13 cellular contexts compared by ENCODE assay signal in genomic region chr11:9017773-9018172, GRCh38. TPM values are rescaled to one million over a fixed set of nuclear protein-coding genes. Genes with fewer than 3 reads are reported as not detected.
DNase-seq lines count a peak whose midpoint lies in the region; ATAC-seq and TF ChIP-seq lines count a peak whose summit lies in the region.
"Had no signal": no experiment of that assay in that cellular context is flagged by ENCODE, and none has a peak within 500 bp of the region (broad histone marks: within the 10 kb centered on the region; RNA-seq: fewer than 3 reads in every experiment).

No MANE protein-coding gene starts in this region.

- H3K27me3 Mint-ChIP-seq in natural killer cell (ENCODE audit: low read depth in 2 of 2), result peaks cover 16 to 17% of the 10 kb centered on the region in 2 donors
- H3K27me3 Mint-ChIP-seq in natural killer cell treated with Interleukin-12 subunit alpha and Interleukin-12 subunit beta and Interleukin-15 and Interleukin-18, amount 100 ng/mL, for 72 hours, result peaks cover 18 to 21% of the 10 kb centered on the region in 2 donors

- no peaks in the 10 kb centered on the region for H3K9me3 Mint-ChIP-seq in natural killer cell
- no peaks in the 10 kb centered on the region for H3K9me3 Mint-ChIP-seq in natural killer cell treated with Interleukin-12 subunit alpha and Interleukin-12 subunit beta and Interleukin-15 and Interleukin-18, amount 100 ng/mL, for 72 hours

- ATAC-seq in natural killer cell, result peak in 2 of 3 donors; percentile 38 to 58
- no peak for ATAC-seq in natural killer cell treated with Interleukin-12 subunit alpha and Interleukin-12 subunit beta and Interleukin-15 and Interleukin-18, amount 100 ng/mL, for 72 hours
- ATAC-seq: Panc1 had no signal

- no peak overlapping the region for H3K9ac ChIP-seq in colonic mucosa (ENCODE audit: low read depth in 2 of 2, low read length in 2 of 2)

- no peaks in the 10 kb centered on the region for H3K4me1 Mint-ChIP-seq in natural killer cell
- H3K4me1 Mint-ChIP-seq in natural killer cell treated with Interleukin-12 subunit alpha and Interleukin-12 subunit beta and Interleukin-15 and Interleukin-18, amount 100 ng/mL, for 72 hours (ENCODE audit: low read depth in 2 of 2), result peaks cover 0 to 6% of the 10 kb centered on the region in 2 donors
- H3K4me1 Mint-ChIP-seq: memory B cell had no signal

- H3K27ac ChIP-seq in colonic mucosa, result no peak overlapping the region
- H3K27ac ChIP-seq: tibial nerve had no signal

- H3K27me3 ChIP-seq in colonic mucosa, result no peaks in the 10 kb centered on the region
- H3K27me3 ChIP-seq: tibial nerve had no signal

- no peaks in the 10 kb centered on the region for H3K36me3 Mint-ChIP-seq in natural killer cell
- H3K36me3 Mint-ChIP-seq in natural killer cell treated with Interleukin-12 subunit alpha and Interleukin-12 subunit beta and Interleukin-15 and Interleukin-18, amount 100 ng/mL, for 72 hours, result no peaks in the 10 kb centered on the region
- H3K36me3 Mint-ChIP-seq: memory B cell had no signal

- DNase-seq in natural killer cell, result no peak
- DNase-seq in natural killer cell treated with Interleukin-12 subunit alpha and Interleukin-12 subunit beta and Interleukin-15 and Interleukin-18, amount 100 ng/mL, for 72 hours (ENCODE audit: low spot score), result no peak
- peak; percentile 50 for DNase-seq in colonic mucosa
- DNase-seq in midbrain (lab: John Stamatoyannopoulos, UW), result peak; percentile 50
- DNase-seq in HEK293T (ENCODE audit: extremely low spot score), result no peak
- DNase-seq in NCI-H2081 treated with DMSO at 0.1 percent for 48 hours (lab: John Stamatoyannopoulos, UW), result no peak
- DNase-seq in SW480 (ENCODE audit: low spot score), result no peak
- no peak for DNase-seq in EL
- DNase-seq: activated CD4-positive, alpha-beta T cell treated with anti-CD3 and anti-CD28 coated beads, Interleukin-2, amount 50 U/mL, for 1 hour; NCI-H1048 had no signal

- no peaks in the 10 kb centered on the region for H3K4me1 ChIP-seq in colonic mucosa

- H3K4me3 ChIP-seq in colonic mucosa, result no peak overlapping the region
- H3K4me3 ChIP-seq: tibial nerve had no signal

- CTCF ChIA-PET in HEK293T (lab: Yijun Ruan, JAX), result interaction anchor here (3.3 to 4.2 kb wide), 2 partner anchors 11 to 120 kb away, joined by 17 to 25 read pairs; no protein-coding TSS in a partner anchor

- no peak overlapping the region for H3K27ac Mint-ChIP-seq in natural killer cell
- no peak overlapping the region for H3K27ac Mint-ChIP-seq in natural killer cell treated with Interleukin-12 subunit alpha and Interleukin-12 subunit beta and Interleukin-15 and Interleukin-18, amount 100 ng/mL, for 72 hours
- H3K27ac Mint-ChIP-seq: memory B cell had no signal

- intact Hi-C loops in natural killer cell (cut with micrococcal nuclease), result loop anchor here (5.0 kb wide), 1 partner anchor 120 kb away; no protein-coding TSS in a partner anchor
- intact Hi-C loops in colonic mucosa (cut with DNase I), result no loop called here

- POLR2A ChIA-PET in HEK293T (lab: Yijun Ruan, JAX), result interaction anchor here (1.0 kb wide), 1 partner anchor 53 kb away, joined by 3 read pairs; no protein-coding TSS in a partner anchor

- no peaks in the 10 kb centered on the region for H3K9me3 ChIP-seq in colonic mucosa
- H3K9me3 ChIP-seq: tibial nerve had no signal

- no peak for TF ChIP-seq CTCF in natural killer cell (IDR thresholded peaks at IDR 0.05)
- TF ChIP-seq CTCF in colonic mucosa (IDR thresholded peaks at IDR 0.05), result no peak

- no peaks in the 10 kb centered on the region for H3K36me3 ChIP-seq in colonic mucosa
- H3K36me3 ChIP-seq: tibial nerve had no signal

- H3K4me3 Mint-ChIP-seq in natural killer cell, result no peak overlapping the region
- H3K4me3 Mint-ChIP-seq in natural killer cell treated with Interleukin-12 subunit alpha and Interleukin-12 subunit beta and Interleukin-15 and Interleukin-18, amount 100 ng/mL, for 72 hours, result no peak overlapping the region
- H3K4me3 Mint-ChIP-seq: memory B cell had no signal

TF ChIP-seq in HEK293T, 16 proteins besides CTCF, POLR2A, EP300 and RAD21:
- TF ChIP-seq ARNT (IDR thresholded peaks at IDR 0.05), result no peak
- TF ChIP-seq CTBP1 (IDR thresholded peaks at IDR 0.05; ENCODE audit: borderline replicate concordance), result no peak
- TF ChIP-seq FOXA1 (IDR thresholded peaks at IDR 0.05), result no peak
- no peak for TF ChIP-seq ZNF384 (IDR thresholded peaks at IDR 0.05)
- no peak for TF ChIP-seq BHLHE40 (IDR thresholded peaks at IDR 0.05; ENCODE audit: borderline replicate concordance)
- TF ChIP-seq FOXM1 (IDR thresholded peaks at IDR 0.05; ENCODE audit: borderline replicate concordance), result no peak
- TF ChIP-seq TARDBP (IDR thresholded peaks at IDR 0.05), result no peak
- no peak for TF ChIP-seq ELF4 (IDR thresholded peaks at IDR 0.05)
- TF ChIP-seq SP1 (IDR thresholded peaks at IDR 0.05), result no peak
- no peak for TF ChIP-seq PKNOX1 (IDR thresholded peaks at IDR 0.05)
- TF ChIP-seq L3MBTL2 (conservative IDR thresholded peaks at IDR 0.05), result no peak
- TF ChIP-seq FOXK2 (IDR thresholded peaks at IDR 0.05), result no peak
- TF ChIP-seq SUZ12 (IDR thresholded peaks at IDR 0.05), result no peak
- TF ChIP-seq HDGF (IDR thresholded peaks at IDR 0.05; ENCODE audit: borderline replicate concordance), result no peak
- TF ChIP-seq NFRKB (IDR thresholded peaks at IDR 0.05), result no peak
- TF ChIP-seq LEF1 (IDR thresholded peaks at IDR 0.05; ENCODE audit: borderline replicate concordance), result no peak

RNA-seq across cellular contexts. Expression of gene NRIP3, which starts 14.0 kb away (rescaled TPM):
- total RNA-seq in natural killer cell (1 to 10 TPM; 2.3 to 6.1 (median 4.6) TPM), colonic mucosa (under 1 TPM; 0.20 to 0.42 TPM)
- 1 to 10 TPM; 1.7 to 2.7 TPM for total RNA-seq in natural killer cell treated with Interleukin-12 subunit alpha and Interleukin-12 subunit beta and Interleukin-15 and Interleukin-18, amount 100 ng/mL, for 72 hours

RNA-seq across cellular contexts. Expression of gene TMEM9B, which starts 53.5 kb away (rescaled TPM):
- total RNA-seq in natural killer cell (10 to 100 TPM; 46.5 to 55.2 (median 51.4) TPM), colonic mucosa (10 to 100 TPM; 55.3 to 69.3 TPM)
- total RNA-seq in natural killer cell treated with Interleukin-12 subunit alpha and Interleukin-12 subunit beta and Interleukin-15 and Interleukin-18, amount 100 ng/mL, for 72 hours, result 10 to 100 TPM; 24.1 to 42.7 TPM

Comparison
In these comparisons a context has a peak if more than half of its experiments do, and no peak if none do; other contexts are left out.
1. ATAC-seq: peak in natural killer cell (2 of 3); none in natural killer cell treated with Interleukin-12 subunit alpha and Interleukin-12 subunit beta and Interleukin-15 and Interleukin-18, amount 100 ng/mL, for 72 hours (0 of 2).
2. DNase-seq: peak in colonic mucosa (single experiment) and midbrain (single experiment); none in natural killer cell (single experiment), natural killer cell treated with Interleukin-12 subunit alpha and Interleukin-12 subunit beta and Interleukin-15 and Interleukin-18, amount 100 ng/mL, for 72 hours (single experiment), HEK293T (single experiment), NCI-H2081 treated with DMSO at 0.1 percent for 48 hours (single experiment), SW480 (single experiment) and EL (single experiment).